1 cellular context compared by ENCODE assay signal in genomic region chr1:29356663-29357062, GRCh38.
TF ChIP-seq lines count a peak whose summit lies in the region.

No MANE protein-coding gene starts in this region.

TF ChIP-seq in GM23338, 12 proteins besides CTCF, POLR2A, EP300 and RAD21 (continued from another document):
- TF ChIP-seq, protein P1, sequence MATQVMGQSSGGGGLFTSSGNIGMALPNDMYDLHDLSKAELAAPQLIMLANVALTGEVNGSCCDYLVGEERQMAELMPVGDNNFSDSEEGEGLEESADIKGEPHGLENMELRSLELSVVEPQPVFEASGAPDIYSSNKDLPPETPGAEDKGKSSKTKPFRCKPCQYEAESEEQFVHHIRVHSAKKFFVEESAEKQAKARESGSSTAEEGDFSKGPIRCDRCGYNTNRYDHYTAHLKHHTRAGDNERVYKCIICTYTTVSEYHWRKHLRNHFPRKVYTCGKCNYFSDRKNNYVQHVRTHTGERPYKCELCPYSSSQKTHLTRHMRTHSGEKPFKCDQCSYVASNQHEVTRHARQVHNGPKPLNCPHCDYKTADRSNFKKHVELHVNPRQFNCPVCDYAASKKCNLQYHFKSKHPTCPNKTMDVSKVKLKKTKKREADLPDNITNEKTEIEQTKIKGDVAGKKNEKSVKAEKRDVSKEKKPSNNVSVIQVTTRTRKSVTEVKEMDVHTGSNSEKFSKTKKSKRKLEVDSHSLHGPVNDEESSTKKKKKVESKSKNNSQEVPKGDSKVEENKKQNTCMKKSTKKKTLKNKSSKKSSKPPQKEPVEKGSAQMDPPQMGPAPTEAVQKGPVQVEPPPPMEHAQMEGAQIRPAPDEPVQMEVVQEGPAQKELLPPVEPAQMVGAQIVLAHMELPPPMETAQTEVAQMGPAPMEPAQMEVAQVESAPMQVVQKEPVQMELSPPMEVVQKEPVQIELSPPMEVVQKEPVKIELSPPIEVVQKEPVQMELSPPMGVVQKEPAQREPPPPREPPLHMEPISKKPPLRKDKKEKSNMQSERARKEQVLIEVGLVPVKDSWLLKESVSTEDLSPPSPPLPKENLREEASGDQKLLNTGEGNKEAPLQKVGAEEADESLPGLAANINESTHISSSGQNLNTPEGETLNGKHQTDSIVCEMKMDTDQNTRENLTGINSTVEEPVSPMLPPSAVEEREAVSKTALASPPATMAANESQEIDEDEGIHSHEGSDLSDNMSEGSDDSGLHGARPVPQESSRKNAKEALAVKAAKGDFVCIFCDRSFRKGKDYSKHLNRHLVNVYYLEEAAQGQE (IDR thresholded peaks at IDR 0.05; ENCODE audit: unreplicated experiment), result no peak
- no peak for TF ChIP-seq ETS1 (IDR thresholded peaks at IDR 0.05)
- no peak for TF ChIP-seq EZH2 (IDR thresholded peaks at IDR 0.05; ENCODE audit: low read depth, unreplicated experiment)
- no peak for TF ChIP-seq CREB1 (CRISPR knock-in tag; IDR thresholded peaks at IDR 0.05; ENCODE audit: low read depth)
- TF ChIP-seq POLR2AphosphoS5 (IDR thresholded peaks at IDR 0.05; ENCODE audit: low read depth), result no peak
